18 cellular contexts compared by ENCODE assay signal in genomic region chr16:57749872-57750452, GRCh38. TPM values are rescaled to one million over a fixed set of nuclear protein-coding genes. Genes with fewer than 3 reads are reported as not detected.
"Had no signal": no experiment of that assay in that cellular context is flagged by ENCODE, and none has a peak within 500 bp of the region (broad histone marks: within the 10 kb centered on the region; RNA-seq: fewer than 3 reads in every experiment).

No MANE protein-coding gene starts in this region.

- DNase-seq: effector CD4-positive, alpha-beta T cell; foreskin melanocyte; head of caudate nucleus; mammary epithelial cell; naive thymus-derived CD8-positive, alpha-beta T cell; occipital lobe; small intestine; stimulated activated CD4-positive, alpha-beta T cell treated with anti-CD3 and anti-CD28 coated beads, Interleukin-12 subunit alpha, Interleukin-12 subunit beta, amount 100 ng/mL, for 4 hours; stimulated activated CD4-positive, alpha-beta T cell treated with anti-CD3 and anti-CD28 coated beads, Interleukin-2, amount 100 ng/mL, for 48 hours; stimulated activated naive CD8-positive, alpha-beta T cell treated with anti-CD3 and anti-CD28 coated beads, Interleukin-15, Interleukin-2, amounts not matched to agents 100 U/mL and 50 U/mL, for 24 hours; upper lobe of right lung had no signal

- H3K27ac Mint-ChIP-seq: progenitor cell of endocrine pancreas had no signal

- H3K27me3 Mint-ChIP-seq: naive thymus-derived CD8-positive, alpha-beta T cell; progenitor cell of endocrine pancreas had no signal

- ATAC-seq: mucosa of descending colon; naive thymus-derived CD8-positive, alpha-beta T cell; pancreas; right cardiac atrium; stimulated activated naive CD8-positive, alpha-beta T cell treated with anti-CD3 and anti-CD28 coated beads, Interleukin-15, Interleukin-2, amounts not matched to agents 100 U/mL and 50 U/mL, for 24 hours; upper lobe of right lung had no signal

- H3K9me3 Mint-ChIP-seq: naive thymus-derived CD8-positive, alpha-beta T cell had no signal

RNA-seq across cellular contexts. Expression of gene DRC7, which starts 55.4 kb away (rescaled TPM):
- total RNA-seq: mammary epithelial cell; mesenteric fat pad; mucosa of descending colon; naive thymus-derived CD8-positive, alpha-beta T cell; right cardiac atrium; upper lobe of right lung; vagina had no signal
- polyA plus RNA-seq: esophagus; naive thymus-derived CD8-positive, alpha-beta T cell; right cardiac atrium; small intestine had no signal
